Comparison of ENCODE assay signal across 8 cellular contexts in the genomic region with DNA sequence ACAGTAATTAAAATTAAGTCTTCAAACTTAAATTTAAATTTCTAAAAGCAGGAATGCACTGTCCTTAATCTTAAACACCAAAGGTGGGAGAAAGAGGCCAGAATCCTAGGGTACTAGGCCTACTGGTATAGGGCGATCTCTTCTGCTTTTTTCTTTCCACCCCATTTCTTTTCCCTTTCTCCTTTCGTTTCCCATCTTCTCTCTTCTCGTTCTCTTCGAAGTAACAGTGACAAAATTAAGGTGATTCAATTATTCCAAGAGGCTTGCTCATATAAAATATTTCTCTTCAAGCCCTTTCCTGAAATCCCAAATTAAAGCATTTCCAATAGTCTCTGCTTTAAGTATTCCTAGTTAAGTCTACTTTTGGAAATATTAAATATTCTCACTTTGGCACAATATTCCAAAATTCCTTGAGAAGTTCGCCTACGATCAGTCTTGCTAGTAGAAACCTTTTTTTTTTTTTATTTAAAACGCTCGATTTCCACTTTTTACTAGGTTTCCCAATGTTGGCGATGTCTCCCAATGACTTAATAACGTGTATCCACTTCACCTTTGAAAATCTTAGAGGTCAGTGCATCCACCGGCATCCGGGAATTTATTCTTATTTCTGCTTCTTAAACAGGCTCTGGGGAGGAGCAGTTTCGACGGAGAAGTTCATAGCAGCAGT. TPM values are rescaled to one million over a fixed set of nuclear protein-coding genes. Genes with fewer than 3 reads are reported as not detected.
DNase-seq lines count a peak whose midpoint lies in the region; ATAC-seq and TF ChIP-seq lines count a peak whose summit lies in the region.

No MANE protein-coding gene starts in this region.

- peak overlapping the region; percentile 90 to 99 (median 95) for H3K4me3 ChIP-seq in BLaER1 treated with 17β-estradiol and CSF1 and Interleukin-3, amounts not matched to agents 10 nM and 100 nM
- peak overlapping the region; percentile 60 for H3K4me3 ChIP-seq in MG63

- TF ChIP-seq CTCF in nephron (IDR thresholded peaks at IDR 0.05; ENCODE audit: unreplicated experiment in 3 of 3) = peak in 1 of 3 experiments; percentile 5

- no peak for DNase-seq in MG63
- DNase-seq in amygdala (lab: John Stamatoyannopoulos, UW) = no peak
- DNase-seq in head of caudate nucleus = no peak

- H3K9ac ChIP-seq in BLaER1 treated with 17β-estradiol and CSF1 and Interleukin-3, amounts not matched to agents 10 nM and 100 nM = peak overlapping the region; percentile 89 to 96 (median 94)

- peak overlapping the region; percentile 87 to 97 (median 94) for H3K27ac ChIP-seq in BLaER1 treated with 17β-estradiol and CSF1 and Interleukin-3, amounts not matched to agents 10 nM and 100 nM

- no peaks in the 10 kb centered on the region for H3K9me3 ChIP-seq in BLaER1 treated with 17β-estradiol and CSF1 and Interleukin-3, amounts not matched to agents 10 nM and 100 nM (replicated peaks in 1 of 11)
- H3K9me3 ChIP-seq in MG63 = no peaks in the 10 kb centered on the region

- H3K4me1 Mint-ChIP-seq in dendritic cell treated with granulocyte-macrophage colony-stimulating factor and Interleukin-4, amounts not matched to agents 40 ng/mL and 50 ng/mL, for 4 days (ENCODE audit: low read depth) = peaks cover 44% of the 10 kb centered on the region
- peaks cover 35% of the 10 kb centered on the region for H3K4me1 Mint-ChIP-seq in nephron

- H4K20me1 ChIP-seq in BLaER1 treated with 17β-estradiol and CSF1 and Interleukin-3, amounts not matched to agents 10 nM and 100 nM = peaks cover 31 to 36% (median 35%) of the 10 kb centered on the region in 11 experiments

- H3K27ac Mint-ChIP-seq in dendritic cell treated with granulocyte-macrophage colony-stimulating factor and Interleukin-4, amounts not matched to agents 40 ng/mL and 50 ng/mL, for 4 days = peak overlapping the region; percentile 96
- peak overlapping the region; percentile 96 to 100 (median 99) for H3K27ac Mint-ChIP-seq in nephron

- intact Hi-C loops in dendritic cell treated with granulocyte-macrophage colony-stimulating factor and Interleukin-4, amounts not matched to agents 40 ng/mL and 50 ng/mL, for 4 days (cut with micrococcal nuclease) = loop anchor here (5.0 to 10.0 kb wide), 3 partner anchors 64 to 244 kb away; a partner anchor contains a TSS
- intact Hi-C loops in head of caudate nucleus (cut with DNase I) = loop anchor here (5.0 to 10.0 kb wide), 4 partner anchors 41 to 457 kb away; a partner anchor contains a TSS

- no peak for ATAC-seq in GM18868 (IDR thresholded peaks at IDR 0.05; ENCODE audit: unreplicated experiment)
- ATAC-seq in HG02870 (IDR thresholded peaks at IDR 0.05; ENCODE audit: unreplicated experiment) = no peak

- peaks cover 39 to 48% (median 45%) of the 10 kb centered on the region in 10 experiments for H3K4me1 ChIP-seq in BLaER1 treated with 17β-estradiol and CSF1 and Interleukin-3, amounts not matched to agents 10 nM and 100 nM

- H3K27me3 ChIP-seq in BLaER1 treated with 17β-estradiol and CSF1 and Interleukin-3, amounts not matched to agents 10 nM and 100 nM = no peaks in the 10 kb centered on the region
- no peaks in the 10 kb centered on the region for H3K27me3 ChIP-seq in MG63

- H3K27me3 Mint-ChIP-seq in dendritic cell treated with granulocyte-macrophage colony-stimulating factor and Interleukin-4, amounts not matched to agents 40 ng/mL and 50 ng/mL, for 4 days = no peaks in the 10 kb centered on the region
- no peaks in the 10 kb centered on the region for H3K27me3 Mint-ChIP-seq in nephron (ENCODE audit: low read depth)

- H3K36me3 Mint-ChIP-seq in dendritic cell treated with granulocyte-macrophage colony-stimulating factor and Interleukin-4, amounts not matched to agents 40 ng/mL and 50 ng/mL, for 4 days (ENCODE audit: low read depth) = peaks cover 20% of the 10 kb centered on the region
- peaks cover 6% of the 10 kb centered on the region for H3K36me3 Mint-ChIP-seq in nephron (ENCODE audit: low read depth)

- peak overlapping the region; percentile 58 to 89 (median 81) for H3K4me2 ChIP-seq in BLaER1 treated with 17β-estradiol and CSF1 and Interleukin-3, amounts not matched to agents 10 nM and 100 nM

- H3K36me3 ChIP-seq in BLaER1 treated with 17β-estradiol and CSF1 and Interleukin-3, amounts not matched to agents 10 nM and 100 nM = peaks cover 0 to 5% (median under 1%) of the 10 kb centered on the region in 11 experiments; a peak in 4 of 22 replicates
- H3K36me3 ChIP-seq in MG63 = peaks cover 4% of the 10 kb centered on the region; the same call in 1 of the 2 replicates

- peak overlapping the region; percentile 84 for H3K4me3 Mint-ChIP-seq in dendritic cell treated with granulocyte-macrophage colony-stimulating factor and Interleukin-4, amounts not matched to agents 40 ng/mL and 50 ng/mL, for 4 days
- H3K4me3 Mint-ChIP-seq in nephron = peak overlapping the region; percentile 90 to 95 (median 93)

- H3K9me3 Mint-ChIP-seq in dendritic cell treated with granulocyte-macrophage colony-stimulating factor and Interleukin-4, amounts not matched to agents 40 ng/mL and 50 ng/mL, for 4 days = no peaks in the 10 kb centered on the region
- H3K9me3 Mint-ChIP-seq in nephron = no peaks in the 10 kb centered on the region

RNA-seq across cellular contexts. Expression of a gene that starts 0.8 kb away (rescaled TPM):
- total RNA-seq in MG63 (2014; rRNA removed; shearing (Covaris generic); ENCODE audit: low replicate concordance) = 4.3 and 6.8 TPM in 2 replicates
